In genomic region chr12:117280019-117280680, GRCh38 we compare ENCODE assay signal across 23 cellular contexts.
"Had no signal": no experiment of that assay in that cellular context is flagged by ENCODE, and none has a peak within 500 bp of the region (broad histone marks: within the 10 kb centered on the region; RNA-seq: fewer than 3 reads in every experiment).

No MANE protein-coding gene starts in this region.

- DNase-seq: islet precursor cell; left ventricle myocardium inferior; naive B cell; natural killer cell; nephron progenitor cell; occipital lobe; psoas muscle; stimulated activated CD4-positive, alpha-beta T cell treated with anti-CD3 and anti-CD28 coated beads, Interleukin-12 subunit alpha, Interleukin-12 subunit beta, amount 100 ng/mL, for 4 hours; stimulated activated CD4-positive, alpha-beta T cell treated with anti-CD3 and anti-CD28 coated beads, Interleukin-15, amount 100 ng/mL, for 24 hours; stimulated activated CD4-positive, alpha-beta T cell treated with anti-CD3 and anti-CD28 coated beads, Interleukin-2, amount 100 ng/mL, for 24 hours; stimulated activated CD4-positive, alpha-beta T cell treated with anti-CD3 and anti-CD28 coated beads, Interleukin-4, amount 100 ng/mL, for 1 hour; stimulated activated naive CD4-positive, alpha-beta T cell; tibial artery; trophoblast cell; upper lobe of right lung had no signal

- ATAC-seq: natural killer cell, psoas muscle, sciatic nerve, upper lobe of right lung had no signal

- H2AFZ ChIP-seq: neural progenitor cell, parathyroid adenoma had no signal

- H3K4me2 ChIP-seq: neural progenitor cell had no signal

- H3K27me3 ChIP-seq: neural progenitor cell, upper lobe of right lung had no signal

- H3K9me3 ChIP-seq: left ventricle myocardium inferior, neutrophil, psoas muscle, suprapubic skin, thoracic aorta, upper lobe of right lung had no signal

- H3K4me3 ChIP-seq: left ventricle myocardium inferior, lung, neural progenitor cell, psoas muscle, skin epidermis, suprapubic skin, thoracic aorta, tibial artery, upper lobe of right lung had no signal

- H3K27ac ChIP-seq: left ventricle myocardium inferior, neural progenitor cell, neutrophil, parathyroid adenoma, psoas muscle, skin epidermis, suprapubic skin, thoracic aorta, tibial artery, upper lobe of right lung had no signal

- H3K79me2 ChIP-seq: parathyroid adenoma had no signal

- H3K4me1 ChIP-seq: left ventricle myocardium inferior, neural progenitor cell, parathyroid adenoma, psoas muscle, suprapubic skin, tibial artery, upper lobe of right lung had no signal

- H3K36me3 ChIP-seq: left ventricle myocardium inferior, neural progenitor cell, neutrophil, suprapubic skin, thoracic aorta, tibial artery, upper lobe of right lung had no signal

- H3K9ac ChIP-seq: neural progenitor cell, parathyroid adenoma had no signal
